15 cellular contexts compared by ENCODE assay signal in genomic region chr5:61784337-61784736, GRCh38.
"Had no signal": no experiment of that assay in that cellular context is flagged by ENCODE, and none has a peak within 500 bp of the region (broad histone marks: within the 10 kb centered on the region; RNA-seq: fewer than 3 reads in every experiment).

No MANE protein-coding gene starts in this region.

- DNase-seq: activated B cell treated with CpG ODN at 0.5 μM for 24 hours; activated CD4-positive, alpha-beta T cell treated with anti-CD3 and anti-CD28 coated beads for 48 hours; activated CD8-positive, alpha-beta T cell treated with anti-CD3 and anti-CD28 coated beads for 36 hours; activated effector memory CD4-positive, alpha-beta T cell treated with Interleukin-2 at 50 U/mL for 16 hours; activated T-cell treated with anti-CD3 and anti-CD28 coated beads, Interleukin-2, amount 50 U/mL, for 4 hours; cortex of kidney; effector CD4-positive, alpha-beta T cell; esophagus squamous epithelium; gastrocnemius medialis; heart left ventricle; left cardiac atrium; lower lobe of right lung; stimulated activated CD4-positive, alpha-beta T cell treated with anti-CD3 and anti-CD28 coated beads, Interleukin-2, amount 100 ng/mL, for 48 hours; stimulated activated naive B cell treated with anti-CD40 and anti-IgM and Interleukin-4, amounts not matched to agents 10 μg/mL and 1 μg/mL and 100 μg/mL, for 72 hours; uterus had no signal

- ATAC-seq: activated CD8-positive, alpha-beta T cell treated with anti-CD3 and anti-CD28 coated beads for 36 hours; activated T-cell treated with anti-CD3 and anti-CD28 coated beads, Interleukin-2, amount 50 U/mL, for 4 hours; gastrocnemius medialis; heart left ventricle; left cardiac atrium; lower lobe of right lung; stimulated activated naive B cell treated with anti-CD40 and anti-IgM and Interleukin-4, amounts not matched to agents 10 μg/mL and 1 μg/mL and 100 μg/mL, for 72 hours had no signal
